Comparison of ENCODE assay signal across 8 cellular contexts in the genomic region with DNA sequence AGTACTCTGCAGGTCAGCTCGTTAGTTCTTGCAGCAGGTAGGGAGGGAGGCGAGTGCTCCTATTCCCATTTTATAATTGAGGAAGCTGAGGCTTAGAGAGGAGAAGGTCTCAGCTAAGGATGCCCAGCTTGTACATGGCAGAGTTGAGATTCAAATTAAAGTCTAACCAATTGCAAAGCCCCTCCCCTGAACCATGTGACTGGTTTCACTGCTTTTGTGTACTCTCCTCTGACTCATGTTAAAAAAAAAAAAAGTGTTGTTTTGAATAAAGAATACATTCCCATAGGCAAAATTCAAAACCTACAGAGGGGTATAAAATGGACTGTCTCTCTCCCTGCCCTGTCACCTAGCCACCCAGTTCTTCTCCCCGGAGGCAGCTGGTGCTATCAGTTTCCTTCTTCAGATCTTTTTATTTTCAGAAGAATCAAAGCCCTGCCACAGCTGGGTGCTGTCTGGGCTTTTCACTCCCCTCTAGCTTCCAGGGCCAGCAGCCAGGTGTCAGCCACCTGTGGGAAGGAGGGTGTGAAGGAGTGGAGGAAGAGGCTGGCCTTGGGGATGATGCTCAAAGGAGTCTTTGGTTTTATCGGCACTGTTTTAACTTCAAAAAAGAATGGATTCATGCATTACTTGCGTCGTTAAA. TPM values are rescaled to one million over a fixed set of nuclear protein-coding genes. Genes with fewer than 3 reads are reported as not detected.
DNase-seq lines count a peak whose midpoint lies in the region; ATAC-seq and TF ChIP-seq lines count a peak whose summit lies in the region.

No MANE protein-coding gene starts in this region.

- no peaks in the 10 kb centered on the region for H3K9me3 Mint-ChIP-seq in brain
- no peaks in the 10 kb centered on the region for H3K9me3 Mint-ChIP-seq in nephron

- DNase-seq in DMS79 (lab: John Stamatoyannopoulos, UW), result peak; percentile 35
- peak; percentile 26 for DNase-seq in NCI-H2227 (lab: John Stamatoyannopoulos, UW; ENCODE audit: unreplicated experiment)
- no peak for DNase-seq in NCI-H1105 treated with DMSO at 0.1 percent for 48 hours (lab: John Stamatoyannopoulos, UW)
- DNase-seq in GM19238 (ENCODE audit: insufficient read length, low spot score), result no peak

- H3K4me1 Mint-ChIP-seq in brain (peaks cover 47% of the 10 kb centered on the region), nephron (peaks cover 32% of the 10 kb centered on the region)

- H3K27me3 Mint-ChIP-seq in brain (peaks cover 4% of the 10 kb centered on the region), nephron (ENCODE audit: low read depth) (no peaks in the 10 kb centered on the region)

- ATAC-seq in GM21717 (IDR thresholded peaks at IDR 0.05; ENCODE audit: unreplicated experiment), result no peak
- ATAC-seq in HG03342 (IDR thresholded peaks at IDR 0.05; ENCODE audit: unreplicated experiment), result no peak

- H3K27ac Mint-ChIP-seq in brain (peak overlapping the region; percentile 73 to 91 (median 83)), nephron (peak overlapping the region; percentile 54 to 68 (median 55))

- H3K36me3 Mint-ChIP-seq in brain, result peaks cover 32% of the 10 kb centered on the region
- peaks cover 34% of the 10 kb centered on the region for H3K36me3 Mint-ChIP-seq in nephron (ENCODE audit: low read depth)

- TF ChIP-seq CTCF in brain (conservative IDR thresholded peaks at IDR 0.05) (no peak), nephron (IDR thresholded peaks at IDR 0.05; ENCODE audit: unreplicated experiment in 3 of 3) (no peak)

- H3K4me3 Mint-ChIP-seq in brain, result peak overlapping the region; percentile 40 to 85 (median 58)
- H3K4me3 Mint-ChIP-seq in nephron, result peak overlapping the region; percentile 24 to 55 (median 45)

RNA-seq across cellular contexts. Expression of gene PSMD9, which starts 5.4 kb away (rescaled TPM):
- 65.0 TPM for polyA plus RNA-seq in brain (ENCODE audit: insufficient read depth, low read depth, low replicate concordance)

RNA-seq across cellular contexts. Expression of gene CFAP251, which starts 24.4 kb away (rescaled TPM):
- 5.2 TPM for polyA plus RNA-seq in brain (ENCODE audit: insufficient read depth, low read depth, low replicate concordance)

RNA-seq across cellular contexts. Expression of gene HPD, which starts 35.4 kb away (rescaled TPM):
- polyA plus RNA-seq in brain (ENCODE audit: insufficient read depth, low read depth, low replicate concordance), result 0.31 TPM

Comparison
In these comparisons a context has a peak if more than half of its experiments do, and no peak if none do; other contexts are left out.
1. DNase-seq: peak in DMS79 (single experiment) and NCI-H2227 (single experiment); none in NCI-H1105 treated with DMSO at 0.1 percent for 48 hours (single experiment) and GM19238 (single experiment).